In the genomic region with DNA sequence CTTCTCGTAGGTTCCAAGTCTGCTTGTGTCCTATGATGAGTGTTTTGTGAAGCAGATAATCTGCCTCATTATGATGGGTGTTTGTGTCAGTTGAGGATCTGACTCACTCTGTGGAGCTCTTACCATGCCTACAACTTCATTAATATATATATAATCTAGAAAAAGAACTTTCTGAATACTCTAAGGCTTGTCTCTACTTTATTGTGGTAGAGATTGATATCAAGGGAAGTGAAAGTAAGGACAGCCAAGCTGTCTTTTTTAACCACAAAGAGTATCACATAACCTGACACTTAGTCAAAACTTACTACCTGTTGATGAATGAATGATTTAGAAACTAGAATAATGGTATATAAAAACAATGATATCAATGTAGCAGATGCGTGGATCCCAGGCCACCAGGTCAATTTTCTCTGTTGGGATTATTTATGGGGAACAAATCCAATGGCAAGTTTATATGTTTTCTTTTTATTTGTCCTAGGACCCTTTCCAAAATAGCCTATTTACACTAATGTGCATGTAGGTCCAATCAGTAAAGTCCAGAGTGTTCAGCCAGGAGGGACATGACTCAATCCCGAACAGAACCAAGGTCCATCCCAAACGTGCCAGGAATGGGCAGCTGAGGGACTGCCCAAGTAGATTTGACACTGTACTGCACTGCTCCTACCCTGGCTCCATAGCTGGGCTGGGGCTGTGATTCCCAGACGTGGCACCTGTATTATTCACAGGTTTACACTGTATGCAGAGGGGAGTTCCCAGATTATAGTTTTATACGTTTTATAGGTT, we compare ENCODE assay signal across 12 cellular contexts.
DNase-seq lines count a peak whose midpoint lies in the region; ATAC-seq, FAIRE-seq and TF ChIP-seq lines count a peak whose summit lies in the region.
"Had no signal": no experiment of that assay in that cellular context is flagged by ENCODE, and none has a peak within 500 bp of the region (broad histone marks: within the 10 kb centered on the region; RNA-seq: fewer than 3 reads in every experiment).

No MANE protein-coding gene starts in this region.

- no peaks in the 10 kb centered on the region for H3K9me3 ChIP-seq in sigmoid colon

- FAIRE-seq in GM12891 (lab: Jason Lieb, UNC), result no peak

- H3K27ac ChIP-seq in sigmoid colon, result no peak overlapping the region
- H3K27ac ChIP-seq: dorsolateral prefrontal cortex, parathyroid adenoma had no signal

- DNase-seq in GM12891 (ENCODE audit: insufficient read length, low spot score) (no peak), sigmoid colon (no peak), OCI-M2 (lab: John Stamatoyannopoulos, UW; ENCODE audit: unreplicated experiment) (no peak)
- DNase-seq in stimulated activated CD4-positive, alpha-beta T cell treated with anti-CD3 and anti-CD28 coated beads, Interleukin-4, amount 100 ng/mL, for 24 hours, result no peak
- DNase-seq: activated T-cell treated with anti-CD3 and anti-CD28 coated beads, Interleukin-2, amount 50 U/mL, for 1 hour; dorsolateral prefrontal cortex; foreskin fibroblast had no signal

- intact Hi-C loops in sigmoid colon (cut with DNase I), result no loop called here

- no peaks in the 10 kb centered on the region for H3K27me3 ChIP-seq in sigmoid colon
- H3K27me3 ChIP-seq: dorsolateral prefrontal cortex had no signal

- peak; percentile 91 for ATAC-seq in GM19452 (IDR thresholded peaks at IDR 0.05; ENCODE audit: unreplicated experiment)
- peak; percentile 77 for ATAC-seq in HG02938 (IDR thresholded peaks at IDR 0.05; ENCODE audit: unreplicated experiment)
- ATAC-seq in HG03571 (IDR thresholded peaks at IDR 0.05; ENCODE audit: unreplicated experiment), result peak; percentile 72
- ATAC-seq in esophagus mucosa, result no peak

- TF ChIP-seq POLR2A in GM12891 (IDR thresholded peaks at IDR 0.05; ENCODE audit: low read depth, low read length) (no peak), sigmoid colon (IDR thresholded peaks at IDR 0.05) (no peak)

- no peak for TF ChIP-seq CTCF in sigmoid colon (IDR thresholded peaks at IDR 0.05)

- no peaks in the 10 kb centered on the region for H3K36me3 ChIP-seq in sigmoid colon

- H3K4me1 ChIP-seq in sigmoid colon, result no peaks in the 10 kb centered on the region
- H3K4me1 ChIP-seq: parathyroid adenoma had no signal

- no peak overlapping the region for H3K4me3 ChIP-seq in sigmoid colon
- H3K4me3 ChIP-seq: dorsolateral prefrontal cortex had no signal

- TF ChIP-seq EP300 in sigmoid colon (IDR thresholded peaks at IDR 0.05), result no peak

- 62 to 71% methylated on average over 6 of the region's 6 CpGs for WGBS in sigmoid colon, 2 donors

TF ChIP-seq in GM12891, 5 proteins besides CTCF, POLR2A, EP300 and RAD21:
- TF ChIP-seq TAF1 (IDR thresholded peaks at IDR 0.05; ENCODE audit: low read depth, low read length), result no peak
- peak; percentile 60 for TF ChIP-seq SPI1 (IDR thresholded peaks at IDR 0.05; ENCODE audit: low read depth, low read length)
